In the genomic region with DNA sequence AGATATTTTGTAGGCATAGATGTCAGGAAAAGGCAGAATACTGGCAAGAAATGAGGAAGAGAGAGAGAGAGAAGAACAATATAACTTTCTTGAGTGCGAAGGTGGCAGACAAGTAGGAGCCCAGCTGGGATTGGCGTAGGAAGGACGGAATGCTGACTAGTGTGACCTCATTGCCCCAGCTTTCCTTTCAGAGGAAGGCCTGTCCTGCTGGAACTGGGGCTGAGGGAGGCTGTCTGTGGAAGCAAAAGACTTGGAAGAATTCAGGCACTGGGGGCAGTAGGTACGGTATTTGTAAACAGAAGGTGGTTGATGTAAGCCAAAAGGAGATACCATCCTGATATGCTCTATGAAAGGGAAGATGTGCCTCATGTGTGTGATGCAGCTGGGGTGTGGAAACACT, we compare ENCODE assay signal across 32 cellular contexts.
"Had no signal": no experiment of that assay in that cellular context is flagged by ENCODE, and none has a peak within 500 bp of the region (broad histone marks: within the 10 kb centered on the region; RNA-seq: fewer than 3 reads in every experiment).

No MANE protein-coding gene starts in this region.

- ATAC-seq: activated CD8-positive, alpha-beta memory T cell treated with anti-CD3 and anti-CD28 coated beads, Interleukin-2, amount 10 ng/mL, durations not matched to agents 7 days and 5 days had no signal

- H3K4me3 Mint-ChIP-seq: activated CD4-positive, alpha-beta memory T cell treated with anti-CD3 and anti-CD28 coated beads, Interleukin-2, amount 10 ng/mL, durations not matched to agents 7 days and 5 days; activated CD8-positive, alpha-beta memory T cell treated with anti-CD3 and anti-CD28 coated beads, Interleukin-2, amount 10 ng/mL, durations not matched to agents 7 days and 5 days; activated naive CD8-positive, alpha-beta T cell treated with anti-CD3 and anti-CD28 coated beads for 36 hours had no signal

- H3K27me3 Mint-ChIP-seq: activated CD4-positive, alpha-beta memory T cell treated with anti-CD3 and anti-CD28 coated beads, Interleukin-2, amount 10 ng/mL, durations not matched to agents 7 days and 5 days; activated CD8-positive, alpha-beta memory T cell treated with anti-CD3 and anti-CD28 coated beads, Interleukin-2, amount 10 ng/mL, durations not matched to agents 7 days and 5 days; activated naive CD8-positive, alpha-beta T cell treated with anti-CD3 and anti-CD28 coated beads for 36 hours had no signal

- H3K4me1 Mint-ChIP-seq: activated CD4-positive, alpha-beta memory T cell treated with anti-CD3 and anti-CD28 coated beads, Interleukin-2, amount 10 ng/mL, durations not matched to agents 7 days and 5 days; activated CD8-positive, alpha-beta memory T cell treated with anti-CD3 and anti-CD28 coated beads, Interleukin-2, amount 10 ng/mL, durations not matched to agents 7 days and 5 days; activated naive CD8-positive, alpha-beta T cell treated with anti-CD3 and anti-CD28 coated beads for 36 hours had no signal

- H2AFZ ChIP-seq: PC-9 had no signal

- H3K27ac Mint-ChIP-seq: activated CD4-positive, alpha-beta memory T cell treated with anti-CD3 and anti-CD28 coated beads, Interleukin-2, amount 10 ng/mL, durations not matched to agents 7 days and 5 days; activated CD8-positive, alpha-beta memory T cell treated with anti-CD3 and anti-CD28 coated beads, Interleukin-2, amount 10 ng/mL, durations not matched to agents 7 days and 5 days; activated naive CD8-positive, alpha-beta T cell treated with anti-CD3 and anti-CD28 coated beads for 36 hours had no signal

- H3K4me2 ChIP-seq: PC-9 had no signal

- H3K27ac ChIP-seq: brain microvascular endothelial cell, PC-9, RWPE1, VCaP had no signal

- H3K27me3 ChIP-seq: brain microvascular endothelial cell had no signal

- DNase-seq: activated CD4-positive, alpha-beta memory T cell treated with anti-CD3 and anti-CD28 coated beads, Interleukin-2, amount 10 ng/mL, durations not matched to agents 7 days and 5 days; activated CD4-positive, alpha-beta T cell treated with anti-CD3 and anti-CD28 coated beads for 1 hour; activated CD4-positive, alpha-beta T cell treated with anti-CD3 and anti-CD28 coated beads for 48 hours; activated CD4-positive, CD25-positive, alpha-beta regulatory T cell; activated CD8-positive, alpha-beta memory T cell treated with anti-CD3 and anti-CD28 coated beads for 24 hours; activated CD8-positive, alpha-beta memory T cell treated with anti-CD3 and anti-CD28 coated beads, Interleukin-2, amount 10 ng/mL, durations not matched to agents 7 days and 5 days; activated CD8-positive, alpha-beta memory T cell treated with anti-CD3 and anti-CD28 coated beads, Interleukin-2, amount 50 U/mL, for 48 hours; activated effector memory CD4-positive, alpha-beta T cell treated with Interleukin-2 at 50 U/mL for 16 hours; activated naive CD4-positive, alpha-beta T cell treated with anti-CD3 and anti-CD28 coated beads, Interleukin-2, amount 50 U/mL, for 16 hours; activated naive CD8-positive, alpha-beta T cell treated with anti-CD3 and anti-CD28 coated beads for 36 hours; activated T-cell treated with anti-CD3 and anti-CD28 coated beads, Interleukin-2, amount 50 U/mL, for 48 hours; amniotic stem cell; aorta; brain microvascular endothelial cell; central memory CD4-positive, alpha-beta T cell; MM.1S; MV-4-11; NCI-H1092; NCI-H1436 treated with DMSO at 0.1 percent for 48 hours; NCI-H1694 treated with DMSO at 0.1 percent for 48 hours; NCI-H2029; NCI-H510A; NCI-H526; NCI-H748 treated with DMSO at 0.1 percent for 48 hours; PC-9; Right ventricle myocardium superior; SW 1271; T-helper 1 cell; T-helper 2 cell; T-helper 9 cell had no signal

- H3K36me3 Mint-ChIP-seq: activated CD8-positive, alpha-beta memory T cell treated with anti-CD3 and anti-CD28 coated beads, Interleukin-2, amount 10 ng/mL, durations not matched to agents 7 days and 5 days; activated naive CD8-positive, alpha-beta T cell treated with anti-CD3 and anti-CD28 coated beads for 36 hours had no signal

- H3K4me3 ChIP-seq: PC-9 had no signal

- H3K36me3 ChIP-seq: brain microvascular endothelial cell had no signal
